16 cellular contexts compared by ENCODE assay signal in genomic region chr2:213046431-213046830, GRCh38.
DNase-seq lines count a peak whose midpoint lies in the region; ATAC-seq and TF ChIP-seq lines count a peak whose summit lies in the region.
"Had no signal": no experiment of that assay in that cellular context is flagged by ENCODE, and none has a peak within 500 bp of the region (broad histone marks: within the 10 kb centered on the region; RNA-seq: fewer than 3 reads in every experiment).

No MANE protein-coding gene starts in this region.

- H3K4me3 ChIP-seq in CD4-positive, CD25-positive, alpha-beta regulatory T cell (ENCODE audit: low read depth, low read length): no peak overlapping the region
- H3K4me3 ChIP-seq: BLaER1 treated with 17β-estradiol and CSF1 and Interleukin-3, amounts not matched to agents 10 nM and 100 nM; GM12878; HAP-1; K562 had no signal

- H3K9me3 Mint-ChIP-seq in CD4-positive, CD25-positive, alpha-beta regulatory T cell: peaks cover 0 to 7% (median 0%) of the 10 kb centered on the region in 7 donors
- H3K9me3 Mint-ChIP-seq in stimulated activated effector memory CD8-positive, alpha-beta T cell treated with anti-CD3 and anti-CD28 coated beads, Interleukin-12 subunit alpha, Interleukin-12 subunit beta, amount 100 ng/mL, for 72 hours: peaks cover 8% of the 10 kb centered on the region
- peaks cover 7% of the 10 kb centered on the region for H3K9me3 Mint-ChIP-seq in MCF 10A (ENCODE audit: unreplicated experiment)

- no peak for DNase-seq in CD4-positive, CD25-positive, alpha-beta regulatory T cell
- peak; percentile 21 for DNase-seq in DMS 273 treated with DMSO at 0.1 percent for 48 hours (lab: John Stamatoyannopoulos, UW)
- peak; percentile 86 for DNase-seq in NCI-H524 treated with DMSO at 0.1 percent for 48 hours (lab: John Stamatoyannopoulos, UW)
- DNase-seq in stimulated activated effector memory CD8-positive, alpha-beta T cell treated with anti-CD3 and anti-CD28 coated beads, Interleukin-12 subunit alpha, Interleukin-12 subunit beta, amount 100 ng/mL, for 72 hours (ENCODE audit: low spot score in 2 of 2): no peak
- DNase-seq in MCF 10A (ENCODE audit: unreplicated experiment): no peak
- DNase-seq: CD8-positive, alpha-beta memory T cell; COR-L47; DMS153; DMS79 treated with DMSO at 0.1 percent for 48 hours; IMR-90 had no signal

- ATAC-seq in CD4-positive, CD25-positive, alpha-beta regulatory T cell (ENCODE audit: low read depth in 2 of 2): no peak
- no peak for ATAC-seq in stimulated activated effector memory CD8-positive, alpha-beta T cell treated with anti-CD3 and anti-CD28 coated beads, Interleukin-12 subunit alpha, Interleukin-12 subunit beta, amount 100 ng/mL, for 72 hours
- ATAC-seq in HG02884 (IDR thresholded peaks at IDR 0.05; ENCODE audit: unreplicated experiment): no peak
- ATAC-seq: GM12878, K562 had no signal

- H3K4me3 Mint-ChIP-seq in CD4-positive, CD25-positive, alpha-beta regulatory T cell: no peak overlapping the region
- no peak overlapping the region for H3K4me3 Mint-ChIP-seq in stimulated activated effector memory CD8-positive, alpha-beta T cell treated with anti-CD3 and anti-CD28 coated beads, Interleukin-12 subunit alpha, Interleukin-12 subunit beta, amount 100 ng/mL, for 72 hours
- no peak overlapping the region for H3K4me3 Mint-ChIP-seq in MCF 10A (ENCODE audit: unreplicated experiment)
- H3K4me3 Mint-ChIP-seq: B cell; CD8-positive, alpha-beta memory T cell had no signal

- peaks cover 38% of the 10 kb centered on the region for H3K4me1 ChIP-seq in CD4-positive, CD25-positive, alpha-beta regulatory T cell (ENCODE audit: control insufficient read depth, insufficient read depth, low read length, poor library complexity, severe bottlenecking)
- H3K4me1 ChIP-seq: BLaER1 treated with 17β-estradiol and CSF1 and Interleukin-3, amounts not matched to agents 10 nM and 100 nM; HAP-1 had no signal

- intact Hi-C loops in MCF 10A (cut with micrococcal nuclease): no loop called here

- TF ChIP-seq CTCF in MCF 10A (IDR thresholded peaks at IDR 0.05; ENCODE audit: unreplicated experiment): no peak

- peaks cover 86% of the 10 kb centered on the region for H3K36me3 ChIP-seq in CD4-positive, CD25-positive, alpha-beta regulatory T cell (ENCODE audit: control insufficient read depth, insufficient read depth, low read length)
- H3K36me3 ChIP-seq: HAP-1 had no signal

- CTCF ChIA-PET in MCF 10A (lab: Yijun Ruan, JAX): interaction anchor here (0.6 to 0.7 kb wide), 3 partner anchors 28 to 858 kb away, joined by 3 read pairs; no protein-coding TSS in a partner anchor

- peaks cover 54 to 78% (median 58%) of the 10 kb centered on the region in 4 donors for H3K4me1 Mint-ChIP-seq in CD4-positive, CD25-positive, alpha-beta regulatory T cell
- peaks cover 16% of the 10 kb centered on the region for H3K4me1 Mint-ChIP-seq in stimulated activated effector memory CD8-positive, alpha-beta T cell treated with anti-CD3 and anti-CD28 coated beads, Interleukin-12 subunit alpha, Interleukin-12 subunit beta, amount 100 ng/mL, for 72 hours
- no peaks in the 10 kb centered on the region for H3K4me1 Mint-ChIP-seq in MCF 10A (ENCODE audit: insufficient read depth, unreplicated experiment)

- no peaks in the 10 kb centered on the region for H3K27me3 Mint-ChIP-seq in CD4-positive, CD25-positive, alpha-beta regulatory T cell
- H3K27me3 Mint-ChIP-seq in MCF 10A (ENCODE audit: insufficient read depth, unreplicated experiment): no peaks in the 10 kb centered on the region
- H3K27me3 Mint-ChIP-seq: B cell; CD8-positive, alpha-beta memory T cell had no signal

- peaks cover 65% of the 10 kb centered on the region for H3K36me3 Mint-ChIP-seq in CD4-positive, CD25-positive, alpha-beta regulatory T cell
- peaks cover 87% of the 10 kb centered on the region for H3K36me3 Mint-ChIP-seq in stimulated activated effector memory CD8-positive, alpha-beta T cell treated with anti-CD3 and anti-CD28 coated beads, Interleukin-12 subunit alpha, Interleukin-12 subunit beta, amount 100 ng/mL, for 72 hours
- peaks cover 18% of the 10 kb centered on the region for H3K36me3 Mint-ChIP-seq in MCF 10A (ENCODE audit: insufficient read depth, unreplicated experiment)

- H3K27me3 ChIP-seq in CD4-positive, CD25-positive, alpha-beta regulatory T cell (ENCODE audit: control insufficient read depth, insufficient read depth, low read length): no peaks in the 10 kb centered on the region
- H3K27me3 ChIP-seq: BLaER1 treated with 17β-estradiol and CSF1 and Interleukin-3, amounts not matched to agents 10 nM and 100 nM had no signal

- H3K27ac ChIP-seq in CD4-positive, CD25-positive, alpha-beta regulatory T cell (ENCODE audit: insufficient read depth, low read length, poor library complexity, severe bottlenecking): peak overlapping the region; percentile 35
- H3K27ac ChIP-seq: BLaER1 treated with 17β-estradiol and CSF1 and Interleukin-3, amounts not matched to agents 10 nM and 100 nM had no signal

- no peaks in the 10 kb centered on the region for H3K9me3 ChIP-seq in CD4-positive, CD25-positive, alpha-beta regulatory T cell (ENCODE audit: control insufficient read depth in 2 of 2, low read length in 2 of 2)
- H3K9me3 ChIP-seq: HAP-1 had no signal

- H3K27ac Mint-ChIP-seq in CD4-positive, CD25-positive, alpha-beta regulatory T cell: peak overlapping the region; percentile 72 to 76 (median 73)
- H3K27ac Mint-ChIP-seq in stimulated activated effector memory CD8-positive, alpha-beta T cell treated with anti-CD3 and anti-CD28 coated beads, Interleukin-12 subunit alpha, Interleukin-12 subunit beta, amount 100 ng/mL, for 72 hours: peak overlapping the region; percentile 44
- H3K27ac Mint-ChIP-seq in MCF 10A (ENCODE audit: low read depth, unreplicated experiment): no peak overlapping the region
- H3K27ac Mint-ChIP-seq: B cell had no signal

- BruUV-seq in MCF 10A (replicated peaks; lab: Mats Ljungman, UMichigan): no TSS peak

- POLR2A ChIA-PET in MCF 10A (lab: Yijun Ruan, JAX): interaction anchor here (1.2 kb wide), 1 partner anchor 9 kb away, joined by 3 read pairs; no protein-coding TSS in a partner anchor

Comparison
In these comparisons a context has a peak if more than half of its experiments do, and no peak if none do; other contexts are left out.
1. DNase-seq: peak in DMS 273 treated with DMSO at 0.1 percent for 48 hours (single experiment) and NCI-H524 treated with DMSO at 0.1 percent for 48 hours (single experiment); none in CD4-positive, CD25-positive, alpha-beta regulatory T cell (0 of 3), stimulated activated effector memory CD8-positive, alpha-beta T cell treated with anti-CD3 and anti-CD28 coated beads, Interleukin-12 subunit alpha, Interleukin-12 subunit beta, amount 100 ng/mL, for 72 hours (0 of 2) and MCF 10A (single experiment).